In genomic region chr6:23661549-23661948, GRCh38 we compare ENCODE assay signal across 8 cellular contexts.
"Had no signal": no experiment of that assay in that cellular context is flagged by ENCODE, and none has a peak within 500 bp of the region (broad histone marks: within the 10 kb centered on the region; RNA-seq: fewer than 3 reads in every experiment).

No MANE protein-coding gene starts in this region.

- FAIRE-seq: HTR-8/SVneo, K562 had no signal

- DNase-seq: IMR-90, KBM-7, KG1 had no signal

- H3K27ac Mint-ChIP-seq: IgD-negative memory B cell had no signal

- H3K27me3 Mint-ChIP-seq: IgD-negative memory B cell had no signal

- H3K4me1 Mint-ChIP-seq: IgD-negative memory B cell had no signal

- H3K9ac ChIP-seq: KMS-11 had no signal

- ATAC-seq: K562 had no signal

- H3K4me2 ChIP-seq: KMS-11 had no signal

- H3K4me3 ChIP-seq: K562 had no signal

- H3K27ac ChIP-seq: HL-60, KMS-11 had no signal
